ENCODE assay signal across 17 cellular contexts in genomic region chr9:18658764-18659705, GRCh38.
DNase-seq lines count a peak whose midpoint lies in the region; ATAC-seq, FAIRE-seq and TF ChIP-seq lines count a peak whose summit lies in the region.
"Had no signal": no experiment of that assay in that cellular context is flagged by ENCODE, and none has a peak within 500 bp of the region (broad histone marks: within the 10 kb centered on the region; RNA-seq: fewer than 3 reads in every experiment).

No MANE protein-coding gene starts in this region.

- intact Hi-C loops in Right ventricle myocardium superior (cut with DNase I) = no loop called here
- intact Hi-C loops in Right ventricle myocardium inferior (cut with DNase I) = no loop called here

- H3K4me3 ChIP-seq in astrocyte (ENCODE audit: insufficient read depth, low read depth, low read length) (no peak overlapping the region), fibroblast of villous mesenchyme (ENCODE audit: low read depth, low read length) (no peak overlapping the region)
- H3K4me3 ChIP-seq: ascending aorta had no signal

- H3K27ac ChIP-seq in astrocyte (ENCODE audit: low read depth, low read length) = peak overlapping the region; percentile 56
- H3K27ac ChIP-seq: ascending aorta, parathyroid adenoma had no signal

- no peak for TF ChIP-seq CTCF in astrocyte (IDR thresholded peaks at IDR 0.05; ENCODE audit: insufficient read depth, low read depth, low read length)
- no peak for TF ChIP-seq CTCF in fibroblast of villous mesenchyme (IDR thresholded peaks at IDR 0.05; ENCODE audit: insufficient read depth, low read depth, low read length)

- no peak overlapping the region for H3K9ac ChIP-seq in astrocyte (ENCODE audit: low read length)
- H3K9ac ChIP-seq: parathyroid adenoma had no signal

- H3K27ac Mint-ChIP-seq in astrocyte (ENCODE audit: unreplicated experiment) = no peak overlapping the region
- H3K27ac Mint-ChIP-seq: activated CD4-positive, alpha-beta memory T cell treated with anti-CD3 and anti-CD28 coated beads for 36 hours; activated T-helper 1 cell treated with anti-CD3 and anti-CD28 coated beads, Interleukin-12 subunit alpha, Interleukin-12 subunit beta, Interleukin-2, Interleukin-4 antibody, amounts not matched to agents 30 ng/mL and 10 ng/mL and 1 ng/mL, durations not matched to agents 14 hours and 24 hours and 36 hours had no signal

- H3K27me3 Mint-ChIP-seq in astrocyte (ENCODE audit: low read depth, unreplicated experiment) = no peaks in the 10 kb centered on the region
- H3K27me3 Mint-ChIP-seq: activated CD4-positive, alpha-beta memory T cell treated with anti-CD3 and anti-CD28 coated beads for 36 hours had no signal

- H2AFZ ChIP-seq in astrocyte (ENCODE audit: low read depth, low read length) = no peak overlapping the region
- H2AFZ ChIP-seq: parathyroid adenoma had no signal

- peaks cover 3% of the 10 kb centered on the region for H3K36me3 Mint-ChIP-seq in astrocyte (ENCODE audit: low read depth, unreplicated experiment)
- H3K36me3 Mint-ChIP-seq: activated CD4-positive, alpha-beta memory T cell treated with anti-CD3 and anti-CD28 coated beads for 36 hours had no signal

- no peaks in the 10 kb centered on the region for H4K20me1 ChIP-seq in astrocyte (ENCODE audit: insufficient read depth, low read length)

- peaks cover 4% of the 10 kb centered on the region for H3K9me3 ChIP-seq in astrocyte (ENCODE audit: insufficient read depth, low read depth, low read length)
- H3K9me3 ChIP-seq: ascending aorta had no signal

- peaks cover 3% of the 10 kb centered on the region for H3K79me2 ChIP-seq in astrocyte (ENCODE audit: insufficient read depth, low read length)
- H3K79me2 ChIP-seq: parathyroid adenoma had no signal

- peak; percentile 92 for FAIRE-seq in astrocyte (lab: Jason Lieb, UNC)
- FAIRE-seq: A204.1 had no signal

- H3K27me3 ChIP-seq in astrocyte (ENCODE audit: insufficient read depth, low read length) = no peaks in the 10 kb centered on the region
- H3K27me3 ChIP-seq: ascending aorta had no signal

- ATAC-seq in Right ventricle myocardium superior (ENCODE audit: poor library complexity) (no peak), Right ventricle myocardium inferior (no peak), GM21360 (IDR thresholded peaks at IDR 0.05; ENCODE audit: unreplicated experiment) (no peak), HG03196 (IDR thresholded peaks at IDR 0.05; ENCODE audit: unreplicated experiment) (no peak), HG02870 (IDR thresholded peaks at IDR 0.05; ENCODE audit: unreplicated experiment) (no peak), HG03280 (IDR thresholded peaks at IDR 0.05; ENCODE audit: unreplicated experiment) (no peak)

- H3K4me1 Mint-ChIP-seq in astrocyte (ENCODE audit: low read depth, unreplicated experiment) = peaks cover 2% of the 10 kb centered on the region

- peaks cover 29% of the 10 kb centered on the region for H3K36me3 ChIP-seq in astrocyte (ENCODE audit: insufficient read depth, low read length)
- H3K36me3 ChIP-seq: ascending aorta had no signal

- H3K9me3 Mint-ChIP-seq in astrocyte (ENCODE audit: unreplicated experiment) = no peaks in the 10 kb centered on the region
- H3K9me3 Mint-ChIP-seq: activated CD4-positive, alpha-beta memory T cell treated with anti-CD3 and anti-CD28 coated beads for 36 hours; activated T-helper 1 cell treated with anti-CD3 and anti-CD28 coated beads, Interleukin-12 subunit alpha, Interleukin-12 subunit beta, Interleukin-2, Interleukin-4 antibody, amounts not matched to agents 30 ng/mL and 10 ng/mL and 1 ng/mL, durations not matched to agents 14 hours and 24 hours and 36 hours had no signal

- H3K4me1 ChIP-seq in astrocyte (ENCODE audit: insufficient read depth, low read length) = peaks cover 10% of the 10 kb centered on the region
- H3K4me1 ChIP-seq: ascending aorta had no signal

- H3K4me3 Mint-ChIP-seq in astrocyte (ENCODE audit: unreplicated experiment) = no peak overlapping the region
- H3K4me3 Mint-ChIP-seq: activated CD4-positive, alpha-beta memory T cell treated with anti-CD3 and anti-CD28 coated beads for 36 hours; activated T-helper 1 cell treated with anti-CD3 and anti-CD28 coated beads, Interleukin-12 subunit alpha, Interleukin-12 subunit beta, Interleukin-2, Interleukin-4 antibody, amounts not matched to agents 30 ng/mL and 10 ng/mL and 1 ng/mL, durations not matched to agents 14 hours and 24 hours and 36 hours had no signal

- peak; percentile 16 for DNase-seq in Right ventricle myocardium superior
- no peak for DNase-seq in Right ventricle myocardium inferior (ENCODE audit: missing footprints)
- peak; percentile 84 for DNase-seq in astrocyte (ENCODE audit: low read depth)
- DNase-seq in fibroblast of villous mesenchyme (ENCODE audit: low read depth) = peak; percentile 39
- DNase-seq: activated CD4-positive, alpha-beta memory T cell treated with anti-CD3 and anti-CD28 coated beads for 36 hours; mesendoderm; NCI-H146; NCI-H526; stimulated activated CD4-positive, alpha-beta T cell treated with anti-CD3 and anti-CD28 coated beads, Interleukin-15, amount 100 ng/mL, for 24 hours had no signal

- H3K4me2 ChIP-seq in astrocyte (ENCODE audit: low read length) = peak overlapping the region; percentile 47
